29 cellular contexts compared by ENCODE assay signal in the genomic region with DNA sequence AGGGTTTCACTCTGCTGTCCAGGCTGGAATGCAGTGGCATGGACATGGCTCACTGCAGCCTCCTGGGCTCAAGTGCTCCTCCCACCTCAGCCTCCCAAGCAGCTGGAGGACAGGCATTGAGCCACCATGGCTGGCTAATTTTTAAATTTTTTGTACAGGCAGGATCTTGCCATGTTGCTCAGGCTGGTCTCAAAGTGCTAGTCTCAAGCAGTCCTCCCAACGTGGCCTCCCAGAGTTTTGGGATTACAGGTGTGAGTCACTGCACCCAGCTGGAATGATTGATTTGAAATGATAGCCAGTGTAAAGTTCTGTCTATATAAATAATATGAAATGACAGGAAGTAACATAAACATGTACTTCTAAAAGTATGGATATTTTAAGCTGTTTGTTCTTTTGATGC.
"Had no signal": no experiment of that assay in that cellular context is flagged by ENCODE, and none has a peak within 500 bp of the region (broad histone marks: within the 10 kb centered on the region; RNA-seq: fewer than 3 reads in every experiment).

No MANE protein-coding gene starts in this region.

- H3K36me3 ChIP-seq: gastroesophageal sphincter, stomach, thyroid gland had no signal

- H2AFZ ChIP-seq: hepatocyte, parathyroid adenoma had no signal

- H3K4me3 ChIP-seq: gastroesophageal sphincter, hepatocyte, psoas muscle, smooth muscle cell, stomach, thyroid gland had no signal

- H3K9me3 Mint-ChIP-seq: activated CD4-positive, alpha-beta T cell treated with anti-CD3 and anti-CD28 coated beads, Interleukin-2, amount 10 ng/mL, durations not matched to agents 24 days and 14 days; activated naive CD4-positive, alpha-beta T cell treated with anti-CD3 and anti-CD28 coated beads, Interleukin-2, amount 50 U/mL, for 24 hours; activated T-helper 2 cell treated with anti-CD3 and anti-CD28 coated beads, Interferon-gamma antibody, Interleukin-2, Interleukin-4, amounts not matched to agents 10 μg/mL and 5 μg/mL and 100 μg/mL, durations not matched to agents 14 hours and 24 hours and 36 hours; central memory CD8-positive, alpha-beta T cell; mesothelial cell of epicardium; stimulated activated naive B cell treated with anti-CD40 and anti-IgM and Interleukin-4, amounts not matched to agents 10 μg/mL and 1 μg/mL and 100 μg/mL, for 72 hours; T-helper 1 cell treated with Interleukin-12 subunit alpha and Interleukin-12 subunit beta and Interleukin-4 antibody, amounts not matched to agents 30 μg/mL and 1 μg/mL, for 36 hours had no signal

- H3K4me2 ChIP-seq: hepatocyte, smooth muscle cell had no signal

- H3K27me3 ChIP-seq: gastroesophageal sphincter, hepatocyte, stomach, thyroid gland had no signal

- ATAC-seq: activated CD8-positive, alpha-beta memory T cell treated with anti-CD3 and anti-CD28 coated beads, Interleukin-2, amount 10 ng/mL, durations not matched to agents 7 days and 5 days; gastroesophageal sphincter; left cardiac atrium; naive thymus-derived CD4-positive, alpha-beta T cell; psoas muscle; stimulated activated naive B cell treated with anti-CD40 and anti-IgM and Interleukin-4, amounts not matched to agents 10 μg/mL and 1 μg/mL and 100 μg/mL, for 72 hours had no signal

- H3K27ac ChIP-seq: gastroesophageal sphincter, hepatocyte, parathyroid adenoma, psoas muscle, stomach, thyroid gland had no signal

- H3K27ac Mint-ChIP-seq: activated CD4-positive, alpha-beta memory T cell treated with anti-CD3 and anti-CD28 coated beads, Interleukin-2, amount 10 ng/mL, durations not matched to agents 7 days and 5 days; activated CD4-positive, alpha-beta T cell treated with anti-CD3 and anti-CD28 coated beads, Interleukin-2, amount 10 ng/mL, durations not matched to agents 24 days and 14 days; activated CD8-positive, alpha-beta memory T cell treated with anti-CD3 and anti-CD28 coated beads, Interleukin-2, amount 10 ng/mL, durations not matched to agents 7 days and 5 days; activated naive CD4-positive, alpha-beta T cell treated with anti-CD3 and anti-CD28 coated beads, Interleukin-2, amount 50 U/mL, for 24 hours; activated T-helper 2 cell treated with anti-CD3 and anti-CD28 coated beads, Interferon-gamma antibody, Interleukin-2, Interleukin-4, amounts not matched to agents 10 μg/mL and 5 μg/mL and 100 μg/mL, durations not matched to agents 14 hours and 24 hours and 36 hours; mesothelial cell of epicardium; naive thymus-derived CD4-positive, alpha-beta T cell; stimulated activated naive B cell treated with anti-CD40 and anti-IgM and Interleukin-4, amounts not matched to agents 10 μg/mL and 1 μg/mL and 100 μg/mL, for 72 hours; T-helper 1 cell treated with Interleukin-12 subunit alpha and Interleukin-12 subunit beta and Interleukin-4 antibody, amounts not matched to agents 30 μg/mL and 1 μg/mL, for 36 hours had no signal

- H3K9me3 ChIP-seq: gastroesophageal sphincter, psoas muscle, stomach, thyroid gland had no signal

- FAIRE-seq: bronchial epithelial cell had no signal

- H3K4me1 ChIP-seq: gastroesophageal sphincter, parathyroid adenoma, psoas muscle had no signal

- H3K36me3 Mint-ChIP-seq: mesothelial cell of epicardium had no signal

- H3K79me2 ChIP-seq: hepatocyte, parathyroid adenoma had no signal

- DNase-seq: activated CD4-positive, alpha-beta memory T cell treated with anti-CD3 and anti-CD28 coated beads, Interleukin-2, amount 10 ng/mL, durations not matched to agents 7 days and 5 days; activated CD4-positive, alpha-beta T cell treated with anti-CD3 and anti-CD28 coated beads, Interleukin-2, amount 10 ng/mL, durations not matched to agents 24 days and 14 days; activated CD4-positive, CD25-positive, alpha-beta regulatory T cell treated with anti-CD3 and anti-CD28 coated beads, Interleukin-2, amount 50 U/mL, for 72 hours; activated CD8-positive, alpha-beta memory T cell treated with anti-CD3 and anti-CD28 coated beads, Interleukin-2, amount 10 ng/mL, durations not matched to agents 7 days and 5 days; activated T-cell treated with anti-CD3 and anti-CD28 coated beads, Interleukin-2, amount 50 U/mL, for 48 hours; anterior cingulate cortex; dermis blood vessel endothelial cell; effector CD4-positive, alpha-beta T cell; islet precursor cell; left cardiac atrium; naive thymus-derived CD4-positive, alpha-beta T cell; psoas muscle; stimulated activated CD4-positive, alpha-beta T cell treated with anti-CD3 and anti-CD28 coated beads, Interleukin-1b, Interleukin-23, amount 100 ng/mL, for 48 hours; stimulated activated CD4-positive, alpha-beta T cell treated with anti-CD3 and anti-CD28 coated beads, Interleukin-4, amount 100 ng/mL, for 4 hours; stimulated activated CD8-positive, alpha-beta memory T cell treated with anti-CD3 and anti-CD28 coated beads, Interleukin-4, amount 100 ng/mL, for 48 hours; stimulated activated naive B cell treated with anti-CD40 and anti-IgM and Interleukin-4, amounts not matched to agents 10 μg/mL and 1 μg/mL and 100 μg/mL, for 72 hours; stomach; T-helper 9 cell; thyroid gland had no signal

- H3K27me3 Mint-ChIP-seq: activated CD4-positive, alpha-beta memory T cell treated with anti-CD3 and anti-CD28 coated beads, Interleukin-2, amount 10 ng/mL, durations not matched to agents 7 days and 5 days; activated CD4-positive, alpha-beta T cell treated with anti-CD3 and anti-CD28 coated beads, Interleukin-2, amount 10 ng/mL, durations not matched to agents 24 days and 14 days; activated CD8-positive, alpha-beta memory T cell treated with anti-CD3 and anti-CD28 coated beads, Interleukin-2, amount 10 ng/mL, durations not matched to agents 7 days and 5 days; activated naive CD4-positive, alpha-beta T cell treated with anti-CD3 and anti-CD28 coated beads, Interleukin-2, amount 50 U/mL, for 24 hours; central memory CD8-positive, alpha-beta T cell; naive thymus-derived CD4-positive, alpha-beta T cell; stimulated activated naive B cell treated with anti-CD40 and anti-IgM and Interleukin-4, amounts not matched to agents 10 μg/mL and 1 μg/mL and 100 μg/mL, for 72 hours had no signal

- H3K4me3 Mint-ChIP-seq: activated CD4-positive, alpha-beta memory T cell treated with anti-CD3 and anti-CD28 coated beads, Interleukin-2, amount 10 ng/mL, durations not matched to agents 7 days and 5 days; activated CD4-positive, alpha-beta T cell treated with anti-CD3 and anti-CD28 coated beads, Interleukin-2, amount 10 ng/mL, durations not matched to agents 24 days and 14 days; activated CD8-positive, alpha-beta memory T cell treated with anti-CD3 and anti-CD28 coated beads, Interleukin-2, amount 10 ng/mL, durations not matched to agents 7 days and 5 days; activated naive CD4-positive, alpha-beta T cell treated with anti-CD3 and anti-CD28 coated beads, Interleukin-2, amount 50 U/mL, for 24 hours; central memory CD8-positive, alpha-beta T cell; mesothelial cell of epicardium; stimulated activated naive B cell treated with anti-CD40 and anti-IgM and Interleukin-4, amounts not matched to agents 10 μg/mL and 1 μg/mL and 100 μg/mL, for 72 hours; T-helper 1 cell treated with Interleukin-12 subunit alpha and Interleukin-12 subunit beta and Interleukin-4 antibody, amounts not matched to agents 30 μg/mL and 1 μg/mL, for 36 hours had no signal
